ENCODE assay signal across 23 cellular contexts in the genomic region with DNA sequence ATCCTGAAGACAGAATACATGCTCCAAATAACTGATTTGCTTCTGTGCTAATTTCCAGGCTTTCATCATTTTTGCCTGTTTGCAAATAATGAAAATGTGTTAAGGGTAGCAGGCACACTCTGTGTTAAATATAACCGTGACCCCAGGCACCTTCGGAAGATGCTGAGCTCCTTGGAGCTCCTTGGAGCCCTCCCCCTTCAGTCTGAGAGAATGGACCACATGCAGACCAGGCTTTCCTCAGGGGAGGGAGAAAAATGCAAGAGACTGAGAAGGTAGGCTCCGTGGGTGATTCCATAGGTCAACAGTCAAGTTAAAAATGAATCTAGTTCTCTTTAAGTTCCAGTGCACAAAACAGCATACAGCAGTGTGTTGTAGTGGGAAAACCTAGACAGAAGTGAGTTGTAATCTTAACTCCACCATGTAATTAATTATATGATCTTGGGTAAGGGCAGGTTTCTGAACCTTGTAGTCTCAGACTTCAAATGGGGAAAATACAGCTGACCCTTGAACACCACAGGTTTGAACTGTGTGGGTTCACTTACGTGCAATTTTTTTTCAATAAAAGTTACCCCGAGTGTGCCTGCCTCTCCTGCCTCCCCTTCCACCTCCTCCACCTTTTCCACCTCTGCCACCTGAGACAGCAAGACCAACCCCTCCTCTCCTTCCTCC.
"Had no signal": no experiment of that assay in that cellular context is flagged by ENCODE, and none has a peak within 500 bp of the region (broad histone marks: within the 10 kb centered on the region; RNA-seq: fewer than 3 reads in every experiment).

No MANE protein-coding gene starts in this region.

- H3K27me3 Mint-ChIP-seq: memory B cell; stimulated activated memory B cell treated with anti-CD40 and anti-IgM and Interleukin-4, amounts not matched to agents 10 μg/mL and 1 μg/mL and 100 μg/mL, for 72 hours; stimulated activated naive CD8-positive, alpha-beta T cell treated with anti-CD3 and anti-CD28 coated beads, Interleukin-15, Interleukin-2, amounts not matched to agents 100 ng/mL and 50 ng/mL, for 24 hours had no signal

- H3K36me3 ChIP-seq: prostate gland, sigmoid colon, spleen, suprapubic skin, vagina had no signal

- H3K27me3 ChIP-seq: dorsolateral prefrontal cortex, sigmoid colon, spleen, suprapubic skin, vagina had no signal

- FAIRE-seq: frontal cortex had no signal

- ATAC-seq: left lobe of liver; naive thymus-derived CD4-positive, alpha-beta T cell; right cardiac atrium; stimulated activated memory B cell treated with anti-CD40 and anti-IgM and Interleukin-4, amounts not matched to agents 10 μg/mL and 1 μg/mL and 100 μg/mL, for 72 hours had no signal

- H3K4me3 ChIP-seq: dorsolateral prefrontal cortex, lung, prostate gland, sigmoid colon, spleen, suprapubic skin, vagina had no signal

- H3K27ac ChIP-seq: dorsolateral prefrontal cortex, prostate gland, sigmoid colon, spleen, suprapubic skin, vagina had no signal

- DNase-seq: dorsolateral prefrontal cortex; effector CD4-positive, alpha-beta T cell; immature natural killer cell; islet precursor cell; kidney glomerular epithelial cell; naive thymus-derived CD4-positive, alpha-beta T cell; nephron progenitor cell; nucleus accumbens; right cardiac atrium; sigmoid colon; spleen; stimulated activated CD4-positive, alpha-beta T cell treated with anti-CD3 and anti-CD28 coated beads, Interleukin-4, amount 100 ng/mL, for 4 hours; trophoblast cell had no signal

- H3K4me3 Mint-ChIP-seq: immature natural killer cell; memory B cell; mesothelial cell of epicardium; naive thymus-derived CD4-positive, alpha-beta T cell; nephron progenitor cell; stimulated activated memory B cell treated with anti-CD40 and anti-IgM and Interleukin-4, amounts not matched to agents 10 μg/mL and 1 μg/mL and 100 μg/mL, for 72 hours; stimulated activated naive CD8-positive, alpha-beta T cell treated with anti-CD3 and anti-CD28 coated beads, Interleukin-15, Interleukin-2, amounts not matched to agents 100 ng/mL and 50 ng/mL, for 24 hours had no signal

- H3K4me1 ChIP-seq: prostate gland, sigmoid colon had no signal

- H3K4me1 Mint-ChIP-seq: mesothelial cell of epicardium had no signal

- H3K36me3 Mint-ChIP-seq: immature natural killer cell; memory B cell; stimulated activated memory B cell treated with anti-CD40 and anti-IgM and Interleukin-4, amounts not matched to agents 10 μg/mL and 1 μg/mL and 100 μg/mL, for 72 hours had no signal

- H3K9me3 ChIP-seq: prostate gland, suprapubic skin, vagina had no signal

- H3K27ac Mint-ChIP-seq: immature natural killer cell; memory B cell; mesothelial cell of epicardium; naive thymus-derived CD4-positive, alpha-beta T cell; nephron progenitor cell; stimulated activated memory B cell treated with anti-CD40 and anti-IgM and Interleukin-4, amounts not matched to agents 10 μg/mL and 1 μg/mL and 100 μg/mL, for 72 hours; stimulated activated naive CD8-positive, alpha-beta T cell treated with anti-CD3 and anti-CD28 coated beads, Interleukin-15, Interleukin-2, amounts not matched to agents 100 ng/mL and 50 ng/mL, for 24 hours had no signal
